Comparison of ENCODE assay signal across 8 cellular contexts in genomic region chr12:45214739-45215418, GRCh38. TPM values are rescaled to one million over a fixed set of nuclear protein-coding genes. Genes with fewer than 3 reads are reported as not detected.
A peak's percentile ranks its signal among the peaks of the same experiment; 100 is the strongest.
DNase-seq lines count a peak whose midpoint lies in the region; ATAC-seq and TF ChIP-seq lines count a peak whose summit lies in the region.

No MANE protein-coding gene starts in this region.

- no peaks in the 10 kb centered on the region for H3K9me3 Mint-ChIP-seq in activated T-cell treated with anti-CD3 and anti-CD28 coated beads, Interleukin-2, amount 50 U/mL, for 4 hours
- H3K9me3 Mint-ChIP-seq in activated T-helper 17 cell treated with anti-CD3 and anti-CD28 coated beads, Interleukin-2, amount 50 U/mL, for 72 hours = no peaks in the 10 kb centered on the region
- H3K9me3 Mint-ChIP-seq in immature natural killer cell = no peaks in the 10 kb centered on the region

- H3K27me3 Mint-ChIP-seq in activated T-cell treated with anti-CD3 and anti-CD28 coated beads, Interleukin-2, amount 50 U/mL, for 4 hours (ENCODE audit: low read depth) = no peaks in the 10 kb centered on the region
- H3K27me3 Mint-ChIP-seq in activated T-helper 17 cell treated with anti-CD3 and anti-CD28 coated beads, Interleukin-2, amount 50 U/mL, for 72 hours = no peaks in the 10 kb centered on the region
- H3K27me3 Mint-ChIP-seq in immature natural killer cell (ENCODE audit: low read depth in 3 of 3) = peaks cover 0 to 5% (median 2%) of the 10 kb centered on the region in 3 donors

- H3K36me3 ChIP-seq in stomach = no peaks in the 10 kb centered on the region

- H3K27ac Mint-ChIP-seq in activated T-helper 17 cell treated with anti-CD3 and anti-CD28 coated beads, Interleukin-2, amount 50 U/mL, for 72 hours = peak overlapping the region; percentile 91
- peak overlapping the region; percentile 90 to 94 (median 92) for H3K27ac Mint-ChIP-seq in immature natural killer cell

- H3K36me3 Mint-ChIP-seq in activated T-cell treated with anti-CD3 and anti-CD28 coated beads, Interleukin-2, amount 50 U/mL, for 4 hours (ENCODE audit: insufficient read depth) = no peaks in the 10 kb centered on the region
- peaks cover 8% of the 10 kb centered on the region for H3K36me3 Mint-ChIP-seq in activated T-helper 17 cell treated with anti-CD3 and anti-CD28 coated beads, Interleukin-2, amount 50 U/mL, for 72 hours (ENCODE audit: low read depth)
- no peaks in the 10 kb centered on the region for H3K36me3 Mint-ChIP-seq in immature natural killer cell

- TF ChIP-seq CTCF in stomach (IDR thresholded peaks at IDR 0.05) = no peak

- ATAC-seq in activated T-cell treated with anti-CD3 and anti-CD28 coated beads, Interleukin-2, amount 50 U/mL, for 4 hours = no peak
- ATAC-seq in activated T-helper 17 cell treated with anti-CD3 and anti-CD28 coated beads, Interleukin-2, amount 50 U/mL, for 72 hours (replicated peaks) = no peak

- no peak for DNase-seq in activated T-cell treated with anti-CD3 and anti-CD28 coated beads, Interleukin-2, amount 50 U/mL, for 4 hours
- DNase-seq in activated T-cell treated with anti-CD3 and anti-CD28 coated beads for 4 hours (no peak), immature natural killer cell (peak in 2 of 3 donors; percentile 4 to 5), stomach (no peak), HT-29 (ENCODE audit: low spot score) (no peak), NCI-H2171 treated with DMSO at 0.1 percent for 48 hours (lab: John Stamatoyannopoulos, UW) (no peak), islet precursor cell (no peak)

- WGBS in stomach, 5 donors = 16 to 25% (median 22%) methylated on average over 11 of the region's 11 CpGs

- peak overlapping the region; percentile 69 to 92 (median 76) for H3K4me3 ChIP-seq in stomach

- H3K9me3 ChIP-seq in stomach = no peaks in the 10 kb centered on the region

- no peaks in the 10 kb centered on the region for H3K27me3 ChIP-seq in stomach

- H3K4me3 Mint-ChIP-seq in activated T-cell treated with anti-CD3 and anti-CD28 coated beads, Interleukin-2, amount 50 U/mL, for 4 hours = peak overlapping the region; percentile 92
- H3K4me3 Mint-ChIP-seq in activated T-helper 17 cell treated with anti-CD3 and anti-CD28 coated beads, Interleukin-2, amount 50 U/mL, for 72 hours = peak overlapping the region; percentile 95
- peak overlapping the region; percentile 91 to 99 (median 97) for H3K4me3 Mint-ChIP-seq in immature natural killer cell

- no peak for TF ChIP-seq POLR2A in stomach (IDR thresholded peaks at IDR 0.05)

- peaks cover 43% of the 10 kb centered on the region for H3K4me1 Mint-ChIP-seq in activated T-cell treated with anti-CD3 and anti-CD28 coated beads, Interleukin-2, amount 50 U/mL, for 4 hours (ENCODE audit: low read depth)
- H3K4me1 Mint-ChIP-seq in activated T-helper 17 cell treated with anti-CD3 and anti-CD28 coated beads, Interleukin-2, amount 50 U/mL, for 72 hours = peaks cover 9% of the 10 kb centered on the region
- H3K4me1 Mint-ChIP-seq in immature natural killer cell = peaks cover 37 to 46% of the 10 kb centered on the region in 2 donors

- peak overlapping the region; percentile 87 to 97 (median 93) for H3K27ac ChIP-seq in stomach

- peaks cover 0 to 37% (median 20%) of the 10 kb centered on the region in 4 donors for H3K4me1 ChIP-seq in stomach

- intact Hi-C loops in stomach (cut with DNase I; ENCODE audit: low total_unique reads) = no loop called here

- TF ChIP-seq EP300 in stomach (IDR thresholded peaks at IDR 0.05) = no peak

RNA-seq across cellular contexts. Expression of gene ANO6, which starts 1.0 kb away (rescaled TPM):
- 10 to 100 TPM; 13.6 to 18.5 (median 16.3) TPM for total RNA-seq in activated T-cell treated with anti-CD3 and anti-CD28 coated beads, Interleukin-2, amount 50 U/mL, for 4 hours
- total RNA-seq in activated T-helper 17 cell treated with anti-CD3 and anti-CD28 coated beads, Interleukin-2, amount 50 U/mL, for 72 hours = 10 to 100 TPM; 26.8 to 45.1 TPM
- polyA plus RNA-seq in immature natural killer cell (10 to 100 TPM; 17.9 to 30.7 (median 27.7) TPM), stomach (1 to 10 TPM; 4.4 to 7.3 (median 4.7) TPM)
- 10 to 100 TPM in 4 of 5 donors, 1 to 10 TPM in 1; 8.1 to 78.8 (median 43.3) TPM for total RNA-seq in stomach
- 28.3 and 30.5 TPM in 2 replicates for total RNA-seq in HT-29 (2014; rRNA removed; shearing (Covaris generic))

Comparison
In these comparisons a context has a peak if more than half of its experiments do, and no peak if none do; other contexts are left out.
1. DNase-seq: peak in immature natural killer cell (2 of 3); none in activated T-cell treated with anti-CD3 and anti-CD28 coated beads, Interleukin-2, amount 50 U/mL, for 4 hours (single experiment), activated T-cell treated with anti-CD3 and anti-CD28 coated beads for 4 hours (single experiment), stomach (single experiment), HT-29 (single experiment), NCI-H2171 treated with DMSO at 0.1 percent for 48 hours (single experiment) and islet precursor cell (single experiment).
2. Peak in every context shown above with its lines, with median percentiles within 50 percentile points of each other: H3K4me3 Mint-ChIP-seq.